In the genomic region with DNA sequence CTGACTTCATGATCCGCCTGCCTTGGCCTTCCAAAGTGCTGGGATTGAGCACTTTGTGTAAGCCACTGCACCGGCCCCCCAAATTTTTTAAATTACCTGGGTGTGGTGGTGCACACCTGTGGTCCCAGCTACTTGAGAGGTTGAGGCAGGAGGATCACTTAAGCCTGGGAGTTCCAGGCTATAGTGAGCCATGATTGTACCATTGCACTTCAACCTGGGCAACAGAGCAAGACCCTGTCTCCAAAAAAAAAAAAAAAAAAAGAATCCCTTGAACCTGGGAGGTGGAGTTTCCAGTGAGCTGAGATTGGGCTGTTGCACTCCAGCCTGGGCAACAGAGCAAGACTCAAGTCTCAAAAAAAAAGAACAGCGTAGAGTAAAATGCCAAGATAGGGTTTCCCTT, we compare ENCODE assay signal across 17 cellular contexts. TPM values are rescaled to one million over a fixed set of nuclear protein-coding genes. Genes with fewer than 3 reads are reported as not detected.
DNase-seq lines count a peak whose midpoint lies in the region; ATAC-seq and TF ChIP-seq lines count a peak whose summit lies in the region.
"Had no signal": no experiment of that assay in that cellular context is flagged by ENCODE, and none has a peak within 500 bp of the region (broad histone marks: within the 10 kb centered on the region; RNA-seq: fewer than 3 reads in every experiment).

No MANE protein-coding gene starts in this region.

- H3K9ac ChIP-seq in BLaER1: no peak overlapping the region

- H4K20me1 ChIP-seq in BLaER1: peaks cover 96% of the 10 kb centered on the region

- 94 to 98% methylated on average over 2 to 3 of the region's 3 CpGs for WGBS in upper lobe of left lung, 2 donors

- 0 out of 2 replicates have a peak overlapping the region, but pooled peaks have one; percentile 3 for H3K27ac ChIP-seq in 22Rv1
- H3K27ac ChIP-seq in BLaER1: no peak overlapping the region
- H3K27ac ChIP-seq in upper lobe of left lung: no peak overlapping the region
- H3K27ac ChIP-seq in upper lobe of right lung: no peak overlapping the region
- H3K27ac ChIP-seq: thyroid gland had no signal

- H3K27ac Mint-ChIP-seq in activated naive CD8-positive, alpha-beta T cell treated with anti-CD3 and anti-CD28 coated beads for 36 hours: peak overlapping the region; percentile 68
- H3K27ac Mint-ChIP-seq: WTC11 had no signal

- H3K36me3 Mint-ChIP-seq in activated naive CD8-positive, alpha-beta T cell treated with anti-CD3 and anti-CD28 coated beads for 36 hours: peaks cover 53% of the 10 kb centered on the region

- H3K4me1 Mint-ChIP-seq in activated naive CD8-positive, alpha-beta T cell treated with anti-CD3 and anti-CD28 coated beads for 36 hours: peaks cover 28% of the 10 kb centered on the region
- H3K4me1 Mint-ChIP-seq: WTC11 had no signal

- no peak for DNase-seq in activated naive CD8-positive, alpha-beta T cell treated with anti-CD3 and anti-CD28 coated beads for 36 hours
- no peak for DNase-seq in upper lobe of left lung
- DNase-seq in upper lobe of right lung: no peak
- DNase-seq: COR-L47, dermis blood vessel endothelial cell, DMS79, glutamatergic neuron, NCI-H2081 treated with DMSO at 0.1 percent for 48 hours, NCI-H446, occipital lobe, T1000, thyroid gland had no signal

- H3K36me3 ChIP-seq in BLaER1: peaks cover 100% of the 10 kb centered on the region
- H3K36me3 ChIP-seq in upper lobe of left lung: peaks cover 53 to 99% (median 90%) of the 10 kb centered on the region in 4 donors
- H3K36me3 ChIP-seq in upper lobe of right lung: peaks cover 96% of the 10 kb centered on the region

- ATAC-seq in upper lobe of left lung (ENCODE audit: low FRiP score in 2 of 2): no peak
- ATAC-seq in upper lobe of right lung: no peak
- ATAC-seq: SK-N-SH treated with all-trans-retinoic acid at 6 μM for 48 hours, WTC11 had no signal

- H3K4me2 ChIP-seq in BLaER1: peak overlapping the region; percentile 56
- H3K4me2 ChIP-seq: smooth muscle cell had no signal

- TF ChIP-seq POLR2A in upper lobe of left lung (IDR thresholded peaks at IDR 0.05): no peak

- no peak overlapping the region for H3K4me3 Mint-ChIP-seq in activated naive CD8-positive, alpha-beta T cell treated with anti-CD3 and anti-CD28 coated beads for 36 hours
- H3K4me3 Mint-ChIP-seq: WTC11 had no signal

- no peak overlapping the region for H3K4me3 ChIP-seq in BLaER1
- no peak overlapping the region for H3K4me3 ChIP-seq in upper lobe of left lung
- H3K4me3 ChIP-seq in upper lobe of right lung: no peak overlapping the region
- H3K4me3 ChIP-seq: smooth muscle cell, thyroid gland had no signal

- TF ChIP-seq EP300 in upper lobe of left lung (IDR thresholded peaks at IDR 0.05): no peak

- H3K27me3 ChIP-seq in BLaER1 (no peaks in the 10 kb centered on the region), upper lobe of left lung (no peaks in the 10 kb centered on the region), upper lobe of right lung (no peaks in the 10 kb centered on the region)
- H3K27me3 ChIP-seq: thyroid gland had no signal

- H3K27me3 Mint-ChIP-seq in activated naive CD8-positive, alpha-beta T cell treated with anti-CD3 and anti-CD28 coated beads for 36 hours: no peaks in the 10 kb centered on the region

- H3K4me1 ChIP-seq in BLaER1: peaks cover 19% of the 10 kb centered on the region
- H3K4me1 ChIP-seq in upper lobe of left lung: no peaks in the 10 kb centered on the region
- H3K4me1 ChIP-seq in upper lobe of right lung: no peaks in the 10 kb centered on the region
- H3K4me1 ChIP-seq: thyroid gland had no signal

- no peaks in the 10 kb centered on the region for H3K9me3 ChIP-seq in BLaER1
- no peaks in the 10 kb centered on the region for H3K9me3 ChIP-seq in upper lobe of left lung
- H3K9me3 ChIP-seq in upper lobe of right lung: no peaks in the 10 kb centered on the region
- H3K9me3 ChIP-seq: thyroid gland had no signal

- intact Hi-C loops in upper lobe of right lung (cut with DNase I): no loop called here

- TF ChIP-seq CTCF in 22Rv1 (IDR thresholded peaks at IDR 0.05) (no peak), upper lobe of left lung (IDR thresholded peaks at IDR 0.05) (no peak), upper lobe of right lung (IDR thresholded peaks at IDR 0.05) (no peak)

- no peaks in the 10 kb centered on the region for H3K9me3 Mint-ChIP-seq in activated naive CD8-positive, alpha-beta T cell treated with anti-CD3 and anti-CD28 coated beads for 36 hours

RNA-seq across cellular contexts. Expression of gene ZNF276, which starts 15.2 kb away (rescaled TPM):
- 10 to 100 TPM; 24.7 to 24.9 TPM for total RNA-seq in activated naive CD8-positive, alpha-beta T cell treated with anti-CD3 and anti-CD28 coated beads for 36 hours
- total RNA-seq in upper lobe of left lung (100 to 1,000 TPM in 1 of 6 donors, 10 to 100 TPM in 5; 28.6 to 172 (median 39.0) TPM), upper lobe of right lung (35.8 TPM)

RNA-seq across cellular contexts. Expression of gene VPS9D1, which starts 15.9 kb away (rescaled TPM):
- 1 to 10 TPM; 1.6 TPM for total RNA-seq in activated naive CD8-positive, alpha-beta T cell treated with anti-CD3 and anti-CD28 coated beads for 36 hours
- total RNA-seq in upper lobe of left lung (10 to 100 TPM in 5 of 6 donors, 1 to 10 TPM in 1; 7.4 to 45.1 (median 20.2) TPM), upper lobe of right lung (15.7 TPM)

RNA-seq across cellular contexts. Expression of gene SPATA2L, which starts 35.0 kb away (rescaled TPM):
- 1 to 10 TPM; 3.2 to 3.3 TPM for total RNA-seq in activated naive CD8-positive, alpha-beta T cell treated with anti-CD3 and anti-CD28 coated beads for 36 hours
- total RNA-seq in upper lobe of left lung: 10 to 100 TPM; 11.5 to 49.3 (median 26.5) TPM
- 13.3 TPM for total RNA-seq in upper lobe of right lung

RNA-seq across cellular contexts. Expression of gene CDK10, which starts 50.1 kb away (rescaled TPM):
- 10 to 100 TPM; 72.9 to 77.0 TPM for total RNA-seq in activated naive CD8-positive, alpha-beta T cell treated with anti-CD3 and anti-CD28 coated beads for 36 hours
- total RNA-seq in upper lobe of left lung (100 to 1,000 TPM in 2 of 6 donors, 10 to 100 TPM in 4; 38.4 to 197 (median 85.3) TPM), upper lobe of right lung (81.5 TPM)
